9 cellular contexts compared by ENCODE assay signal in the genomic region with DNA sequence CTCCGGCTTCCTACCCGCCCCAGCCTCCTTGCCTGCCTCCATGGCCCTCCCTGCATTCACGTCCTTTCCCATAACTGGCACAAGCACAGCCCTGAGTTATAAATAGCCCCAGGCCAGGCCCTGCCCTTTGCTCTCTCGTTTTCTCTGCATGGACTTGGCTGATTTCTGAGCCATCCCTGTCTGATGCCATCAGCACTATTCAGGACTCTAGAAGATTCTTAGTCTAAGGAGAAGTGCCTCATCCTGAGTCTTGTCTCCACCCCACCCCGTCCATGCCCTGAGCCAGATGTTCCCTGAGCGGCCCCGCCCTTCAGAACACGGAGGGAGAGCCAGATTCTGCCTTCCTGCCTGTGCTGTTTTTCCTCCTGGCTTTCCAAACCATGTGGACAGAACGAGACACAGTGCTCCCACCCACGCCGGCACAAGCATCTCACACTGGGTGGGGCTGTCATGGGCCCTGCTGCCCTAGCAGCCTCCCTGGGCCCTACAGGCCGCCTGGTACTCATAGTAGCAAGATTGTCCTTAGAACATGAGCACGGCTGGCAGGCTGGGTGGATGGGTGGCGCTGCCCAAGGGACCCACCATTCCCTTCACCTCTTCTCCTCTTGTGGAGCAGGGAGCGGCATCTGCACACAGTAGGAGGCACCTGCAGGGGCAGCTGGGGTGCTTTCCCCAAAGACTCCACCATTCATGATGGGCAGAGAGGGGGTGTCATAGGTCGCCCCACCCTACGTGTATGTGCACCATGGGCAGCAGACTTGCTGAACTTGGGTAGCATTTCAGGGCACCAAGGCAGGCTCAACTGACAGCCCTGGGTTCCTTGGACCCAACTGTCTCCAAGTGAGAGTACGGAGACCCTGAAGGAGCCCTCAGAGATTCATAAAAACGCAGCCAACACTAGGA.
DNase-seq lines count a peak whose midpoint lies in the region; ATAC-seq and TF ChIP-seq lines count a peak whose summit lies in the region.
"Had no signal": no experiment of that assay in that cellular context is flagged by ENCODE, and none has a peak within 500 bp of the region (broad histone marks: within the 10 kb centered on the region; RNA-seq: fewer than 3 reads in every experiment).

No MANE protein-coding gene starts in this region.

- H3K4me3 ChIP-seq in MG63 (no peak overlapping the region), coronary artery (peak overlapping the region; percentile 47), stomach (peak overlapping the region in 1 of 4 donors; percentile 2)

- intact Hi-C loops in left colon (cut with DNase I, micrococcal nuclease) (no loop called here), stomach (cut with DNase I; ENCODE audit: low total_unique reads) (no loop called here)

- H3K36me3 ChIP-seq in MG63: no peaks in the 10 kb centered on the region; the same call in 1 of the 2 replicates
- peaks cover 26 to 73% (median 57%) of the 10 kb centered on the region in 4 donors for H3K36me3 ChIP-seq in stomach

- ATAC-seq in left colon: peak; percentile 81

- H3K27me3 ChIP-seq in MG63: no peaks in the 10 kb centered on the region
- H3K27me3 ChIP-seq in stomach: no peaks in the 10 kb centered on the region

- TF ChIP-seq EP300 in stomach (IDR thresholded peaks at IDR 0.05): no peak

- DNase-seq in MG63: peak; percentile 35
- DNase-seq in coronary artery (ENCODE audit: low spot score): peak; percentile 91
- DNase-seq in left colon: peak; percentile 63 to 69
- DNase-seq in stomach: peak; percentile 61
- DNase-seq in NCI-H510A (lab: John Stamatoyannopoulos, UW): no peak
- no peak for DNase-seq in H4 (ENCODE audit: low spot score)
- no peak for DNase-seq in NCI-H1105 (lab: John Stamatoyannopoulos, UW)
- DNase-seq in NCI-H226: no peak
- DNase-seq: foreskin melanocyte had no signal

- WGBS in stomach, 5 donors: 40 to 52% (median 48%) methylated on average over 19 of the region's 19 CpGs

- no peak for TF ChIP-seq POLR2A in stomach (IDR thresholded peaks at IDR 0.05)

- H3K4me1 ChIP-seq in stomach: peaks cover 20 to 32% (median 27%) of the 10 kb centered on the region in 4 donors

- H3K27ac ChIP-seq in coronary artery: peak overlapping the region; percentile 85 to 95
- peak overlapping the region; percentile 20 to 84 (median 79) for H3K27ac ChIP-seq in stomach

- no peak for TF ChIP-seq CTCF in coronary artery (IDR thresholded peaks at IDR 0.05)
- TF ChIP-seq CTCF in stomach (IDR thresholded peaks at IDR 0.05): peak in 1 of 7 experiments; percentile 6

- H3K9me3 ChIP-seq in MG63 (no peaks in the 10 kb centered on the region), stomach (no peaks in the 10 kb centered on the region)

Comparison
In these comparisons a context has a peak if more than half of its experiments do, and no peak if none do; other contexts are left out.
1. DNase-seq: peak in MG63 (single experiment), coronary artery (single experiment), left colon (2 of 2) and stomach (single experiment); none in NCI-H510A (single experiment), H4 (single experiment), NCI-H1105 (single experiment) and NCI-H226 (single experiment).